Comparison of ENCODE assay signal across 17 cellular contexts in genomic region chr14:90797919-90798318, GRCh38. TPM values are rescaled to one million over a fixed set of nuclear protein-coding genes. Genes with fewer than 3 reads are reported as not detected.
DNase-seq lines count a peak whose midpoint lies in the region; ATAC-seq and TF ChIP-seq lines count a peak whose summit lies in the region.
"Had no signal": no experiment of that assay in that cellular context is flagged by ENCODE, and none has a peak within 500 bp of the region (broad histone marks: within the 10 kb centered on the region; RNA-seq: fewer than 3 reads in every experiment).

No MANE protein-coding gene starts in this region.

- CTCF ChIA-PET in RWPE1 (lab: Yijun Ruan, JAX): no interaction called here

- TF ChIP-seq POLR2A in suprapubic skin (IDR thresholded peaks at IDR 0.05): no peak
- no peak for TF ChIP-seq POLR2A in sigmoid colon (IDR thresholded peaks at IDR 0.05)

- peaks cover 13% of the 10 kb centered on the region for H3K4me1 Mint-ChIP-seq in GM23338

- H3K79me2 ChIP-seq in GM23338 (replicated peaks; ENCODE audit: insufficient read depth) (no peaks in the 10 kb centered on the region), GM23248 (ENCODE audit: insufficient read depth) (0 out of 2 replicates have a peak, but pooled peaks cover 10% of the 10 kb centered on the region)

- H3K9me2 ChIP-seq in GM23338 (ENCODE audit: insufficient read depth) (no peaks in the 10 kb centered on the region), GM23248 (ENCODE audit: insufficient read depth) (no peaks in the 10 kb centered on the region)

- H3K9me3 ChIP-seq in suprapubic skin (no peaks in the 10 kb centered on the region), sigmoid colon (no peaks in the 10 kb centered on the region), GM23248 (ENCODE audit: low read depth) (no peaks in the 10 kb centered on the region)

- no peaks in the 10 kb centered on the region; the same call in 2 of the 3 replicates for H3K9me3 Mint-ChIP-seq in GM23338
- H3K9me3 Mint-ChIP-seq: CD4-positive, alpha-beta memory T cell had no signal

- TF ChIP-seq EP300 in suprapubic skin (IDR thresholded peaks at IDR 0.05) (no peak), sigmoid colon (IDR thresholded peaks at IDR 0.05) (no peak)

- no peak overlapping the region for H3K9ac ChIP-seq in GM23248

- no peaks in the 10 kb centered on the region for H4K20me1 ChIP-seq in GM23338 (replicated peaks; ENCODE audit: insufficient read depth)
- no peaks in the 10 kb centered on the region for H4K20me1 ChIP-seq in GM23248 (ENCODE audit: insufficient read depth)

- peak overlapping the region; percentile 81 for H3K27ac Mint-ChIP-seq in GM23338
- H3K27ac Mint-ChIP-seq: CD4-positive, alpha-beta memory T cell had no signal

- peaks cover 2% of the 10 kb centered on the region for H3K27me3 Mint-ChIP-seq in GM23338 (ENCODE audit: insufficient read depth, low read depth, poor library complexity)
- H3K27me3 Mint-ChIP-seq: CD4-positive, alpha-beta memory T cell had no signal

- H3K27ac ChIP-seq in GM23338 (ENCODE audit: low read depth): no peak overlapping the region
- peak overlapping the region; percentile 29; the same call in 1 of the 2 replicates for H3K27ac ChIP-seq in RWPE1
- no peak overlapping the region for H3K27ac ChIP-seq in foreskin keratinocyte
- H3K27ac ChIP-seq in suprapubic skin: peak overlapping the region; percentile 47
- no peak overlapping the region for H3K27ac ChIP-seq in sigmoid colon
- H3K27ac ChIP-seq in GM23248: no peak overlapping the region

- H2AFZ ChIP-seq in GM23338: no peak overlapping the region
- H2AFZ ChIP-seq in GM23248: no peak overlapping the region

- H3K4me3 Mint-ChIP-seq in GM23338: no peak overlapping the region
- H3K4me3 Mint-ChIP-seq: CD4-positive, alpha-beta memory T cell had no signal

- TF ChIP-seq CTCF in GM23338 (conservative IDR thresholded peaks at IDR 0.05; ENCODE audit: low read depth in 2 of 2): no peak
- TF ChIP-seq CTCF in RWPE1 (conservative IDR thresholded peaks at IDR 0.05; ENCODE audit: low read depth): no peak
- TF ChIP-seq CTCF in foreskin keratinocyte (conservative IDR thresholded peaks at IDR 0.05): no peak
- no peak for TF ChIP-seq CTCF in suprapubic skin (IDR thresholded peaks at IDR 0.05)
- no peak for TF ChIP-seq CTCF in sigmoid colon (IDR thresholded peaks at IDR 0.05)

- whole genome bisulfite sequencing in suprapubic skin: 77% methylated on average over 11 of the region's 13 CpGs
- 96% methylated on average over 13 of the region's 13 CpGs for WGBS in sigmoid colon, 2 donors
- WGBS in GM23248 (ENCODE audit: low coverage in 1 of 2, low lambda C conversion rate in 2 of 2, missing lambda C conversion rate in 2 of 2), 2 experiments: 95 to 97% methylated on average over 13 of the region's 13 CpGs

- no peak for DNase-seq in GM23338 (ENCODE audit: low spot score)
- DNase-seq in RWPE1 (ENCODE audit: low spot score): no peak
- DNase-seq in foreskin keratinocyte: peak; percentile 94
- DNase-seq in suprapubic skin (ENCODE audit: low spot score in 2 of 2): no peak
- DNase-seq in sigmoid colon: no peak
- DNase-seq in activated CD4-positive, CD25-positive, alpha-beta regulatory T cell (lab: John Stamatoyannopoulos, UW): no peak
- DNase-seq in GM23248: no peak
- DNase-seq: ACHN; AML-193; Calu3; CD4-positive, alpha-beta memory T cell; NCI-H1417 treated with DMSO at 0.1 percent for 48 hours; NCI-H1930; NCI-H2171; NCI-H446 treated with DMSO at 0.1 percent for 48 hours; NK-92 treated with Interleukin-12 subunit alpha and Interleukin-12 subunit beta, amount 100 ng/mL, for 24 hours; SIG-M5 had no signal

- ATAC-seq in GM23338 (no peak), foreskin keratinocyte (peak; percentile 71)

- H3F3A ChIP-seq in GM23338 (replicated peaks; ENCODE audit: low read depth) (no peaks in the 10 kb centered on the region), GM23248 (ENCODE audit: insufficient read depth) (peaks cover 10% of the 10 kb centered on the region; the same call in 1 of the 2 replicates)

- intact Hi-C loops in sigmoid colon (cut with DNase I): no loop called here

- H3K4me1 ChIP-seq in GM23338 (ENCODE audit: insufficient read depth) (no peaks in the 10 kb centered on the region), foreskin keratinocyte (peaks cover 17% of the 10 kb centered on the region), suprapubic skin (peaks cover 15% of the 10 kb centered on the region), sigmoid colon (peaks cover 0 to 16% (median 3%) of the 10 kb centered on the region in 4 donors), GM23248 (ENCODE audit: insufficient read depth) (peaks cover 11% of the 10 kb centered on the region)

- H3K4me2 ChIP-seq in GM23338: no peak overlapping the region
- no peak overlapping the region for H3K4me2 ChIP-seq in GM23248 (ENCODE audit: unreplicated experiment)

- H3K4me3 ChIP-seq in GM23338 (no peak overlapping the region), suprapubic skin (no peak overlapping the region), sigmoid colon (no peak overlapping the region), GM23248 (no peak overlapping the region)

- in situ Hi-C loops in GM23248 (cut with MboI): no loop called here

- POLR2A ChIA-PET in RWPE1 (lab: Yijun Ruan, JAX; ENCODE audit: low non-redundant PET): no interaction called here

- H3K27me3 ChIP-seq in GM23338 (ENCODE audit: insufficient read depth) (no peaks in the 10 kb centered on the region), foreskin keratinocyte (no peaks in the 10 kb centered on the region), suprapubic skin (no peaks in the 10 kb centered on the region), sigmoid colon (no peaks in the 10 kb centered on the region), GM23248 (replicated peaks; ENCODE audit: insufficient read depth) (no peaks in the 10 kb centered on the region)

- H3K36me3 ChIP-seq in GM23338 (ENCODE audit: insufficient read depth) (no peaks in the 10 kb centered on the region), suprapubic skin (no peaks in the 10 kb centered on the region), sigmoid colon (no peaks in the 10 kb centered on the region), GM23248 (ENCODE audit: low read depth) (no peaks in the 10 kb centered on the region)

- no peaks in the 10 kb centered on the region for H3K36me3 Mint-ChIP-seq in GM23338 (ENCODE audit: low read depth)
- H3K36me3 Mint-ChIP-seq: CD4-positive, alpha-beta memory T cell had no signal

TF ChIP-seq in GM23338, 12 proteins besides CTCF, POLR2A, EP300 and RAD21:
- no peak for TF ChIP-seq JUNB (IDR thresholded peaks at IDR 0.05; ENCODE audit: unreplicated experiment)
- no peak for TF ChIP-seq CREB1 (CRISPR knock-in tag; IDR thresholded peaks at IDR 0.05; ENCODE audit: low read depth)
- TF ChIP-seq ETS1 (IDR thresholded peaks at IDR 0.05): no peak
- no peak for TF ChIP-seq POLR2AphosphoS5 (IDR thresholded peaks at IDR 0.05; ENCODE audit: low read depth)
- TF ChIP-seq NANOG (IDR thresholded peaks at IDR 0.05; ENCODE audit: borderline replicate concordance): no peak
- no peak for TF ChIP-seq ZNF114 (CRISPR knock-in tag; IDR thresholded peaks at IDR 0.05)
- no peak for TF ChIP-seq REST (IDR thresholded peaks at IDR 0.05; ENCODE audit: unreplicated experiment)
- TF ChIP-seq ZNF331 (CRISPR knock-in tag; IDR thresholded peaks at IDR 0.05; ENCODE audit: low read depth): no peak
TF ChIP-seq in GM23338: peak in this region for 0.

RNA-seq across cellular contexts. Expression of gene TTC7B, which starts 18.3 kb away (rescaled TPM):
- 16.5 and 28.6 TPM in 2 replicates for total RNA-seq in GM23338 (2014; rRNA removed; shearing (Covaris generic))
- polyA plus RNA-seq in GM23338 (2016; fragmentation: Nextera tagmentation; extraction: Ambion mirVana): 7.9 and 10.1 TPM in 2 replicates
- 46.5 and 50.3 TPM in 2 replicates for total RNA-seq in foreskin keratinocyte
- polyA plus RNA-seq in foreskin keratinocyte: 24.7 and 29.2 TPM in 2 replicates
- 10 to 100 TPM; 14.3 to 48.9 (median 32.5) TPM for total RNA-seq in suprapubic skin
- total RNA-seq in sigmoid colon: 10 to 100 TPM; 46.8 to 70.9 (median 61.2) TPM
- 1 to 10 TPM; 5.5 to 9.2 (median 6.0) TPM for polyA plus RNA-seq in sigmoid colon
- total RNA-seq in GM23248 (2014; rRNA removed; shearing (Covaris generic)): 28.2 and 28.7 TPM in 2 replicates
- 5.2 and 5.6 TPM in 2 replicates for polyA plus RNA-seq in GM23248 (2016; fragmentation: Nextera tagmentation; extraction: Ambion mirVana)

Comparison
In these comparisons a context has a peak if more than half of its experiments do, and no peak if none do; other contexts are left out.
1. DNase-seq: peak in foreskin keratinocyte (2 of 2); none in GM23338 (single experiment), RWPE1 (single experiment), suprapubic skin (0 of 2), sigmoid colon (single experiment), activated CD4-positive, CD25-positive, alpha-beta regulatory T cell (0 of 4) and GM23248 (single experiment).
2. H3K27ac ChIP-seq: peak in RWPE1 (single experiment) and suprapubic skin (single experiment); none in GM23338 (single experiment), foreskin keratinocyte (single experiment), sigmoid colon (0 of 4) and GM23248 (single experiment).